ENCODE assay signal across 14 cellular contexts in genomic region chr1:212402876-212403275, GRCh38.
"Had no signal": no experiment of that assay in that cellular context is flagged by ENCODE, and none has a peak within 500 bp of the region (broad histone marks: within the 10 kb centered on the region; RNA-seq: fewer than 3 reads in every experiment).

No MANE protein-coding gene starts in this region.

- H3K36me3 ChIP-seq: thyroid gland, uterus had no signal

- H3K27me3 ChIP-seq: right atrium auricular region, thyroid gland, uterus had no signal

- H3K27ac ChIP-seq: lower lobe of right lung, right atrium auricular region, skin epidermis, thyroid gland, uterus had no signal

- DNase-seq: activated CD4-positive, alpha-beta T cell treated with anti-CD3 and anti-CD28 coated beads, Interleukin-2, amount 50 U/mL, for 1 hour; activated CD4-positive, CD25-positive, alpha-beta regulatory T cell; activated effector memory CD4-positive, alpha-beta T cell treated with anti-CD3 and anti-CD28 coated beads, Interleukin-2, amount 50 U/mL, for 16 hours; amniotic stem cell; hippocampal formation; lower lobe of right lung; midbrain; naive thymus-derived CD4-positive, alpha-beta T cell; T-helper 17 cell; thyroid gland; uterus had no signal

- H3K27ac Mint-ChIP-seq: T-helper 17 cell had no signal

- H3K4me1 ChIP-seq: lower lobe of right lung, right atrium auricular region, thyroid gland, uterus had no signal

- H3K9me3 Mint-ChIP-seq: activated naive CD4-positive, alpha-beta T cell treated with anti-CD3 and anti-CD28 coated beads, Interleukin-2, amount 50 U/mL, for 72 hours had no signal

- H3K9me3 ChIP-seq: lower lobe of right lung, right atrium auricular region, thyroid gland, uterus had no signal

- H3K4me3 Mint-ChIP-seq: naive thymus-derived CD4-positive, alpha-beta T cell; T-helper 17 cell had no signal

- ATAC-seq: activated naive CD4-positive, alpha-beta T cell treated with anti-CD3 and anti-CD28 coated beads, Interleukin-2, amount 50 U/mL, for 72 hours; lower lobe of right lung; naive thymus-derived CD4-positive, alpha-beta T cell; T-helper 17 cell had no signal

- H3K4me3 ChIP-seq: lower lobe of right lung, right atrium auricular region, skin epidermis, thyroid gland, uterus had no signal

- H3K27me3 Mint-ChIP-seq: naive thymus-derived CD4-positive, alpha-beta T cell; T-helper 17 cell had no signal
